ENCODE assay signal across 2 cellular contexts in the genomic region with DNA sequence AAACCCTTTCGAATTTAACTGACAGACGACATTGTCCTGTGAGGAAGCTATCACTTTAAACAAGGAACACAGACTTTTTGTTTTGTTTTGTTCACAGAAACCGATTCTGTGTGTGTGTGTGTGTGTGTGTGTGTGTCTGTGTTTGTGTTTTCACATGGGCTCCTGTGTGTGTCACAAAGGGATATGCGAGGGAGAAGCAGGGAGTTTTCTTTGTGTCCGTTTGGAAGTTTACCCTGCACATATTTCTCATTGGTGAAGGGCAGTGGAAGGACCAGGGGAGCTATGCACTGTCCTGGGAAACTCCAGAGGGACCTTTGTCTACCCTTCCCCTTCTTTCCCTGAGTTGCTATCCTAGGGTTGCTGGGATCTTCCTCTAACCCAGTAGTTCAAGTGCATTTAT.
TF ChIP-seq lines count a peak whose summit lies in the region.

No MANE protein-coding gene starts in this region.

TF ChIP-seq in SK-N-SH, 30 proteins besides CTCF, POLR2A, EP300 and RAD21 (continued from another document):
- no peak for TF ChIP-seq MAX (IDR thresholded peaks at IDR 0.05; ENCODE audit: low read depth)
- TF ChIP-seq RXRA (IDR thresholded peaks at IDR 0.05; ENCODE audit: borderline replicate concordance, low read depth) = no peak
- no peak for TF ChIP-seq FOSL2 (IDR thresholded peaks at IDR 0.05; ENCODE audit: borderline replicate concordance, low read depth)

TF ChIP-seq in SK-N-SH treated with all-trans-retinoic acid at 6 μM for 48 hours, 23 proteins besides CTCF, POLR2A, EP300 and RAD21 (continued from another document):
- TF ChIP-seq, protein P1, sequence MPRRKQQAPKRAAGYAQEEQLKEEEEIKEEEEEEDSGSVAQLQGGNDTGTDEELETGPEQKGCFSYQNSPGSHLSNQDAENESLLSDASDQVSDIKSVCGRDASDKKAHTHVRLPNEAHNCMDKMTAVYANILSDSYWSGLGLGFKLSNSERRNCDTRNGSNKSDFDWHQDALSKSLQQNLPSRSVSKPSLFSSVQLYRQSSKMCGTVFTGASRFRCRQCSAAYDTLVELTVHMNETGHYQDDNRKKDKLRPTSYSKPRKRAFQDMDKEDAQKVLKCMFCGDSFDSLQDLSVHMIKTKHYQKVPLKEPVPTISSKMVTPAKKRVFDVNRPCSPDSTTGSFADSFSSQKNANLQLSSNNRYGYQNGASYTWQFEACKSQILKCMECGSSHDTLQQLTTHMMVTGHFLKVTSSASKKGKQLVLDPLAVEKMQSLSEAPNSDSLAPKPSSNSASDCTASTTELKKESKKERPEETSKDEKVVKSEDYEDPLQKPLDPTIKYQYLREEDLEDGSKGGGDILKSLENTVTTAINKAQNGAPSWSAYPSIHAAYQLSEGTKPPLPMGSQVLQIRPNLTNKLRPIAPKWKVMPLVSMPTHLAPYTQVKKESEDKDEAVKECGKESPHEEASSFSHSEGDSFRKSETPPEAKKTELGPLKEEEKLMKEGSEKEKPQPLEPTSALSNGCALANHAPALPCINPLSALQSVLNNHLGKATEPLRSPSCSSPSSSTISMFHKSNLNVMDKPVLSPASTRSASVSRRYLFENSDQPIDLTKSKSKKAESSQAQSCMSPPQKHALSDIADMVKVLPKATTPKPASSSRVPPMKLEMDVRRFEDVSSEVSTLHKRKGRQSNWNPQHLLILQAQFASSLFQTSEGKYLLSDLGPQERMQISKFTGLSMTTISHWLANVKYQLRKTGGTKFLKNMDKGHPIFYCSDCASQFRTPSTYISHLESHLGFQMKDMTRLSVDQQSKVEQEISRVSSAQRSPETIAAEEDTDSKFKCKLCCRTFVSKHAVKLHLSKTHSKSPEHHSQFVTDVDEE (CRISPR knock-in tag; IDR thresholded peaks at IDR 0.05) = no peak
- TF ChIP-seq, protein P2, sequence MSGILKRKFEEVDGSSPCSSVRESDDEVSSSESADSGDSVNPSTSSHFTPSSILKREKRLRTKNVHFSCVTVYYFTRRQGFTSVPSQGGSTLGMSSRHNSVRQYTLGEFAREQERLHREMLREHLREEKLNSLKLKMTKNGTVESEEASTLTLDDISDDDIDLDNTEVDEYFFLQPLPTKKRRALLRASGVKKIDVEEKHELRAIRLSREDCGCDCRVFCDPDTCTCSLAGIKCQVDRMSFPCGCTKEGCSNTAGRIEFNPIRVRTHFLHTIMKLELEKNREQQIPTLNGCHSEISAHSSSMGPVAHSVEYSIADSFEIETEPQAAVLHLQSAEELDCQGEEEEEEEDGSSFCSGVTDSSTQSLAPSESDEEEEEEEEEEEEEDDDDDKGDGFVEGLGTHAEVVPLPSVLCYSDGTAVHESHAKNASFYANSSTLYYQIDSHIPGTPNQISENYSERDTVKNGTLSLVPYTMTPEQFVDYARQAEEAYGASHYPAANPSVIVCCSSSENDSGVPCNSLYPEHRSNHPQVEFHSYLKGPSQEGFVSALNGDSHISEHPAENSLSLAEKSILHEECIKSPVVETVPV (CRISPR knock-in tag; IDR thresholded peaks at IDR 0.05) = no peak
- no peak for TF ChIP-seq ZFP30 (CRISPR knock-in tag; IDR thresholded peaks at IDR 0.05)
